10 cellular contexts compared by ENCODE assay signal in the genomic region with DNA sequence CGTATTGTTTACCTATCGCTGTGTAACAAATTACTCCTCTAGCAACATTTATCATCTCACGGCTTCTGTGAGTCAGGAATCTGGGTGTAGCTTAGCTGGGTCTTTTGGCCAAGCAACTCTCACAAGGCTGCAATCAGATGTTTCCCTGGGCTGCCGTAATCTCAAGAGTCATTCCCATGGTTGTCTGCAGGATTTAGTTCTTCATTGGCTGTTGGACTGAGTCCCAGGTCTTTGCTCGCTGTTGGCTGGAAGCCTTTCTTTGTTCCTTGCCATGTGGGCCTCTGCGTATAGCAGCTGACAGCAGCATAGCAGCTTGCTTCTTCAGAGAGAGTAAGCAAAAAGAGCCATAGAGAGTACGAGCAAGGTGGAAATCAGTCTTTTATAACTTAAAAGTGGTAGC. TPM values are rescaled to one million over a fixed set of nuclear protein-coding genes. Genes with fewer than 3 reads are reported as not detected.
DNase-seq lines count a peak whose midpoint lies in the region; ATAC-seq, FAIRE-seq and TF ChIP-seq lines count a peak whose summit lies in the region.
"Had no signal": no experiment of that assay in that cellular context is flagged by ENCODE, and none has a peak within 500 bp of the region (broad histone marks: within the 10 kb centered on the region; RNA-seq: fewer than 3 reads in every experiment).

No MANE protein-coding gene starts in this region.

- DNase-seq in D341Med (ENCODE audit: low spot score) (peak; percentile 80), amygdala (lab: John Stamatoyannopoulos, UW) (peak in 53 of 56 donors; percentile 4 to 85 (median 51)), head of caudate nucleus (peak in 41 of 42 donors; percentile 36 to 88 (median 71)), psoas muscle (peak; percentile 37 to 66), kidney (no peak), chondrocyte (ENCODE audit: low spot score) (no peak)
- no peak for DNase-seq in central memory CD4-positive, alpha-beta T cell
- DNase-seq: DMS79 had no signal

- no peak for TF ChIP-seq CTCF in psoas muscle (IDR thresholded peaks at IDR 0.05)
- TF ChIP-seq CTCF in kidney (IDR thresholded peaks at IDR 0.05; ENCODE audit: borderline replicate concordance, extremely low read depth, insufficient read depth), result no peak
- TF ChIP-seq CTCF in chondrocyte (IDR thresholded peaks at IDR 0.05), result no peak

- FAIRE-seq in kidney (lab: Jason Lieb, UNC), result no peak

- whole genome bisulfite sequencing in psoas muscle, 3 donors, result 17 to 30% (median 25%) methylated on average over 7 of the region's 7 CpGs

- peaks cover 37% of the 10 kb centered on the region for H3K36me3 Mint-ChIP-seq in chondrocyte (ENCODE audit: low read depth)

- H3K9me3 Mint-ChIP-seq in chondrocyte (ENCODE audit: low read depth), result no peaks in the 10 kb centered on the region

- H3K4me3 ChIP-seq in psoas muscle (no peak overlapping the region), kidney (ENCODE audit: low read length in 2 of 2) (no peak overlapping the region)
- H3K4me3 ChIP-seq: SJCRH30 had no signal

- no peak overlapping the region for H3K27ac Mint-ChIP-seq in chondrocyte (ENCODE audit: unreplicated experiment)

- peaks cover 3% of the 10 kb centered on the region for H3K4me1 Mint-ChIP-seq in chondrocyte (ENCODE audit: low read depth)

- no peaks in the 10 kb centered on the region for H3K27me3 ChIP-seq in psoas muscle (ENCODE audit: insufficient read depth in 3 of 3, low read length in 2 of 3)
- H3K27me3 ChIP-seq: SJCRH30 had no signal

- peak; percentile 58 to 90 (median 86) for ATAC-seq in psoas muscle
- no peak for ATAC-seq in GM18873 (IDR thresholded peaks at IDR 0.05; ENCODE audit: low FRiP score, unreplicated experiment)

- H3K9me3 ChIP-seq in psoas muscle (no peaks in the 10 kb centered on the region), kidney (ENCODE audit: control insufficient read depth in 1 of 2, low read length in 2 of 2) (no peaks in the 10 kb centered on the region)
- H3K9me3 ChIP-seq: SJCRH30 had no signal

- intact Hi-C loops in head of caudate nucleus (cut with DNase I) (no loop called here), psoas muscle (cut with DNase I) (no loop called here), kidney (cut with DNase I) (no loop called here)

- H3K36me3 ChIP-seq in psoas muscle (ENCODE audit: insufficient read depth in 1 of 2, low read depth in 1 of 2) (peaks cover 4 to 91% of the 10 kb centered on the region in 2 donors), kidney (ENCODE audit: control insufficient read depth in 1 of 2, insufficient read depth in 2 of 2, low read length in 2 of 2) (peaks cover 25 to 36% of the 10 kb centered on the region in 2 donors)

- no peak overlapping the region for H3K4me3 Mint-ChIP-seq in chondrocyte (ENCODE audit: unreplicated experiment)

- H3K27ac ChIP-seq in psoas muscle (peak overlapping the region; percentile 59), kidney (ENCODE audit: low read depth in 2 of 2, low read length in 2 of 2) (no peak overlapping the region)
- H3K27ac ChIP-seq: SJCRH30 had no signal

- no peaks in the 10 kb centered on the region for H3K27me3 Mint-ChIP-seq in chondrocyte (ENCODE audit: low read depth)

- H3K9ac ChIP-seq in kidney (ENCODE audit: low read length in 2 of 2), result no peak overlapping the region

- H3K4me1 ChIP-seq in psoas muscle, result peaks cover 9% of the 10 kb centered on the region
- no peaks in the 10 kb centered on the region for H3K4me1 ChIP-seq in kidney (ENCODE audit: control insufficient read depth in 1 of 2, insufficient read depth in 1 of 2, low read depth in 1 of 2, low read length in 2 of 2)
- H3K4me1 ChIP-seq: SJCRH30 had no signal

RNA-seq across cellular contexts. Expression of a gene that starts 16.8 kb away (rescaled TPM):
- 10 to 100 TPM; 64.9 to 79.5 (median 74.9) TPM for total RNA-seq in psoas muscle
- polyA plus RNA-seq in psoas muscle, result 100 to 1,000 TPM in 1 of 3 donors, 10 to 100 TPM in 2; 37.1 to 111 (median 48.4) TPM
- 78.2 TPM for total RNA-seq in kidney
- polyA plus RNA-seq in kidney (ENCODE audit: insufficient read depth, low read depth, low replicate concordance), result 30.6 TPM
- total RNA-seq in chondrocyte, result 51.4 to 56.8 TPM (median 55.2 TPM) in 3 replicates

RNA-seq across cellular contexts. Expression of a gene that starts 18.1 kb away (rescaled TPM):
- 10 to 100 TPM; 11.3 to 19.9 (median 15.3) TPM for total RNA-seq in psoas muscle
- polyA plus RNA-seq in psoas muscle, result 10 to 100 TPM; 14.3 to 16.8 (median 15.9) TPM
- 14.2 TPM for total RNA-seq in kidney
- polyA plus RNA-seq in kidney (ENCODE audit: insufficient read depth, low read depth, low replicate concordance), result 8.7 TPM
- total RNA-seq in chondrocyte, result 12.9 to 14.5 TPM (median 13.9 TPM) in 3 replicates

Comparison
In these comparisons a context has a peak if more than half of its experiments do, and no peak if none do; other contexts are left out.
1. DNase-seq: peak in D341Med (single experiment), amygdala (53 of 56), head of caudate nucleus (41 of 42) and psoas muscle (2 of 2); none in central memory CD4-positive, alpha-beta T cell (single experiment), kidney (single experiment) and chondrocyte (single experiment).